Comparison of ENCODE assay signal across 3 cellular contexts in the genomic region with DNA sequence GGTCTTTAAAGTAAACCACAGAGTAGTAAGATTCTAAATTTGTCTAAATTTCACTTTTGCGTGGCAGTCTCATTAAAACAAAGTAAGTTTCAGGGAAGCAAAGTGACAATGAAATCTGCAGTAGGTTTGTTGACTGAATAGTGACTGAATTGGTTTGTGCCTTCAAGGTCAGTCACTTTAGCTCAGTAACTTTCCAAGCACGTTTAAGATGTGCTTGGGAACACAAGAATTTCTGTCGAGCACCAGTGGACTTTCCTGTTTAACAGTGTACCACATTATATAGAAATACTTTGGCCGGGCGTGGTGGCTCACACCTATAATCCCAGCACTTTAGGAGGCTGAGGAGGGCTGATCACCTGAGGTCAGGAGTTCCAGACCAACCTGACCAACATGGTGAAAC.
A peak's percentile ranks its signal among the peaks of the same experiment; 100 is the strongest.
TF ChIP-seq lines count a peak whose summit lies in the region.

No MANE protein-coding gene starts in this region.

TF ChIP-seq in A549, 52 proteins besides CTCF, POLR2A, EP300 and RAD21:
- TF ChIP-seq CBX8 (IDR thresholded peaks at IDR 0.05) (no peak), JUNB (IDR thresholded peaks at IDR 0.05) (no peak), MYC (IDR thresholded peaks at IDR 0.05; ENCODE audit: borderline replicate concordance, low read length) (no peak), GATA3 (IDR thresholded peaks at IDR 0.05; ENCODE audit: borderline replicate concordance) (no peak), FOSB (CRISPR knock-in tag; IDR thresholded peaks at IDR 0.05) (no peak)

TF ChIP-seq in HCT116, 20 proteins besides CTCF, POLR2A, EP300 and RAD21:
- TF ChIP-seq, protein P1, sequence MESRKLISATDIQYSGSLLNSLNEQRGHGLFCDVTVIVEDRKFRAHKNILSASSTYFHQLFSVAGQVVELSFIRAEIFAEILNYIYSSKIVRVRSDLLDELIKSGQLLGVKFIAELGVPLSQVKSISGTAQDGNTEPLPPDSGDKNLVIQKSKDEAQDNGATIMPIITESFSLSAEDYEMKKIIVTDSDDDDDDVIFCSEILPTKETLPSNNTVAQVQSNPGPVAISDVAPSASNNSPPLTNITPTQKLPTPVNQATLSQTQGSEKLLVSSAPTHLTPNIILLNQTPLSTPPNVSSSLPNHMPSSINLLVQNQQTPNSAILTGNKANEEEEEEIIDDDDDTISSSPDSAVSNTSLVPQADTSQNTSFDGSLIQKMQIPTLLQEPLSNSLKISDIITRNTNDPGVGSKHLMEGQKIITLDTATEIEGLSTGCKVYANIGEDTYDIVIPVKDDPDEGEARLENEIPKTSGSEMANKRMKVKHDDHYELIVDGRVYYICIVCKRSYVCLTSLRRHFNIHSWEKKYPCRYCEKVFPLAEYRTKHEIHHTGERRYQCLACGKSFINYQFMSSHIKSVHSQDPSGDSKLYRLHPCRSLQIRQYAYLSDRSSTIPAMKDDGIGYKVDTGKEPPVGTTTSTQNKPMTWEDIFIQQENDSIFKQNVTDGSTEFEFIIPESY (IDR thresholded peaks at IDR 0.05; ENCODE audit: extremely low read depth, insufficient replicate concordance, low read length): no peak
- no peak for TF ChIP-seq CBX3 (IDR thresholded peaks at IDR 0.05; ENCODE audit: low read depth)

TF ChIP-seq in K562, 482 proteins besides CTCF, POLR2A, EP300 and RAD21:
- TF ChIP-seq ZNF174 (CRISPR knock-in tag; IDR thresholded peaks at IDR 0.05) (no peak), PHF20 (IDR thresholded peaks at IDR 0.05; ENCODE audit: partially characterized antibody) (no peak), BACH1 (tag; IDR thresholded peaks at IDR 0.05) (no peak), SUPT5H (IDR thresholded peaks at IDR 0.05) (no peak), ZNF3 (CRISPR knock-in tag; IDR thresholded peaks at IDR 0.05) (peak; percentile 70; the same call in 1 of the 2 replicates)
- TF ChIP-seq, protein P2, sequence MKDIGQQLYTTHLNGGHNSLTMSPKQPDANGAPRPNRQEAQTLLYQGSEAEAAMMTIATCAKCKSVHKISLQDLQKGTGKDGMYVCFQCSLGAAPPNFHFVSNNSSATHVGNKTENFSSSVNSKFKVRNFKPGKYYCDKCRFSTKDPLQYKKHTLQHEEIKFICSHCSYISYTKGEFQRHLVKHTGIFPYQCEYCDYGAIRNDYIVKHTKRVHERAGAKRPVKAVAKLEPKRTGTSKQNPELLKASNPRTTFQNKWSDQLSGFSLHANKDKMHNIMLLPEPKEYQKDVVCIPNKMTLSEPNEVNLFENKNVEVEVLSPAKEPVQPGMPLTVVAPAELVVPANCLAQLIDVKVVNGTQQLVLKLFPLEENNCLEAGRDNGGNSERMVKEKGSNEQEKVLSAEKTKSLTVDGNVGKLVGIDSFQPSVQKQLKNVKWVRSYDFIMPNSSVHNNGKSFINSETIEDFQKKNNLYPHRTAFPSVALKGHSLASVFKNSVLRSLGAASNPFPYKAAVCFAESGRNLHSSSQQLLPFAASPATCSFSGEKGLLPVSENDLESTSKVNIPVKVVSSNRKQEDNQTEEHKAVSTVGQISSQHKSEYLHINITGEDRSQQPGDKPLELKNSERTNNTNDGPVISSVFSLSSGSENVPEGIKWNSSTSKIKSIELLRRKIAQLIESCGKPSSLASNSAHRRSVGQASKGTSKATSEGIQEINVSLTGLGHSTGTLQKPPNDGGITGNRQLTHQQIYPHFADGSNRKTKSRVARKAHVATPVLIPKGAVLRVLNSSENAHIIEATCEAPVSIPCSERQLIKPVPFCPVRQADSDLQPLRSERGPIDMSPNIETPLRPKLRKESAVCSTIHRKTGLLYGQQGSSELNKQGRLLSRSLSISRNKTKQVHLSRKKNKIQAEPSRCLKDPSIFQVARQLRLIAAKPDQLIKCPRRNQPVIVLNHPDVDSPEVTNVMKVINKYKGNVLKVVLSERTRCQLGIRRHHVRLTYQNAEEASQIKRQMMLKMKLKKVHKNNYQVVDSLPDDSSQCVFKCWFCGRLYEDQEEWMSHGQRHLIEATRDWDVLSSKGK (CRISPR knock-in tag; IDR thresholded peaks at IDR 0.05): no peak
